ENCODE assay signal across 8 cellular contexts in the genomic region with DNA sequence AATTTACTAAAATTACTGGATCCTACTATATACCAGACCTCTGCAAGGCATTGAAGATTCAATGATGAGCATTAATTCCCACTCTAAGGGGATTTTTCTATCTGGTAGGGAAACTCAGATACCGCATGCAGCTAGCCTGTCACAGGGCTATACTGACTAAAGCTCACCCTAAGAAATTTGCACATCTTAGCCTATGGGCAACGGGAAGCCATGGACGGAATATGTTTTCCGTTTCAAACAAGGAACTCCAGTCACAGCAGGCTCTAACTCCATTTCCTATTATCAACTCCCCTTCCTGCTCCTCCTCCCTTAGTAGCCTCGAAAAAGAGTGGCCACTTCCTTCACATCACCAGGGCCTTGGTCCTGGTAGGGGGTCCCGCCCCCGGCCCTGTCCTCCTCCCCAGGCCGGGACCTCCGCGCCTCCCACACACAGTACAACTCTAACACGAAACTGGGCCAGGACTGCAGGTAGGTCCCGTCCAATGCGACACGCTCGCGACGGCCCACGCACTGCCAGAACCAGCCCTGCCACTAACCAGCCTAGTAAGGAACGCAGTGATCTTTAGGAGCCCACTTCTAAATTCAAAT. TPM values are rescaled to one million over a fixed set of nuclear protein-coding genes. Genes with fewer than 3 reads are reported as not detected.
DNase-seq lines count a peak whose midpoint lies in the region; ATAC-seq, FAIRE-seq and TF ChIP-seq lines count a peak whose summit lies in the region.

No MANE protein-coding gene starts in this region.

- intact Hi-C loops in left ventricle myocardium superior (cut with micrococcal nuclease): no loop called here
- intact Hi-C loops in sciatic nerve (cut with DNase I): no loop called here

- no peak for FAIRE-seq in frontal cortex (lab: Jason Lieb, UNC)

- no peaks in the 10 kb centered on the region for H3K27me3 ChIP-seq in GM06990 (replicated peaks; ENCODE audit: control insufficient read depth, insufficient read depth, low read length)

- TF ChIP-seq CTCF in GM06990 (IDR thresholded peaks at IDR 0.05; ENCODE audit: insufficient read depth, low read length, poor library complexity, severe bottlenecking): no peak

- no peak for DNase-seq in GM06990 (ENCODE audit: extremely low read depth, insufficient read length)
- peak; percentile 68 for DNase-seq in KBM-7
- peak; percentile 76 for DNase-seq in activated CD8-positive, alpha-beta memory T cell treated with anti-CD3 and anti-CD28 coated beads, Interleukin-2, amount 50 U/mL, for 48 hours
- DNase-seq in left ventricle myocardium superior: no peak
- DNase-seq in sciatic nerve (ENCODE audit: low spot score): no peak
- no peak for DNase-seq in frontal cortex (ENCODE audit: low spot score in 2 of 2)
- no peak for DNase-seq in NCI-H2171 (lab: John Stamatoyannopoulos, UW)

- ATAC-seq in GM21529 (IDR thresholded peaks at IDR 0.05; ENCODE audit: unreplicated experiment): peak; percentile 37
- ATAC-seq in left ventricle myocardium superior: peak; percentile 57
- ATAC-seq in sciatic nerve: peak; percentile 67

- peak overlapping the region; percentile 84 for H3K4me3 ChIP-seq in GM06990 (replicated peaks; ENCODE audit: low read depth, low read length)

- in situ Hi-C loops in KBM-7 (cut with MboI; ENCODE audit: low pct_unique_long_range_greater_than_20kb, low sequenced_read_pairs): no loop called here

- peaks cover 7% of the 10 kb centered on the region for H3K36me3 ChIP-seq in GM06990 (ENCODE audit: control insufficient read depth, insufficient read depth, low read length)

RNA-seq across cellular contexts. Expression of a gene that starts 0.7 kb away (rescaled TPM):
- 1,390 TPM for total RNA-seq in left ventricle myocardium superior
- total RNA-seq in sciatic nerve: 140 TPM
- total RNA-seq in frontal cortex: 351 TPM

RNA-seq across cellular contexts. Expression of a gene that starts 18.6 kb away (rescaled TPM):
- total RNA-seq in left ventricle myocardium superior (60.1 TPM), sciatic nerve (62.9 TPM), frontal cortex (28.9 TPM)

RNA-seq across cellular contexts. Expression of a gene that starts 24.3 kb away (rescaled TPM):
- total RNA-seq in left ventricle myocardium superior (2.3 TPM), sciatic nerve (17.7 TPM), frontal cortex (3.3 TPM)

RNA-seq across cellular contexts. Expression of a gene that starts 55.5 kb away (rescaled TPM):
- total RNA-seq in left ventricle myocardium superior: 3.3 TPM
- 55.4 TPM for total RNA-seq in sciatic nerve
- total RNA-seq in frontal cortex: 540 TPM

Comparison
In these comparisons a context has a peak if more than half of its experiments do, and no peak if none do; other contexts are left out.
1. DNase-seq: peak in KBM-7 (single experiment) and activated CD8-positive, alpha-beta memory T cell treated with anti-CD3 and anti-CD28 coated beads, Interleukin-2, amount 50 U/mL, for 48 hours (single experiment); none in GM06990 (single experiment), left ventricle myocardium superior (single experiment), sciatic nerve (single experiment), frontal cortex (0 of 2) and NCI-H2171 (single experiment).
2. Peak in every context shown above with its lines, with median percentiles within 50 percentile points of each other: ATAC-seq.